Comparison of ENCODE assay signal across 8 cellular contexts in the genomic region with DNA sequence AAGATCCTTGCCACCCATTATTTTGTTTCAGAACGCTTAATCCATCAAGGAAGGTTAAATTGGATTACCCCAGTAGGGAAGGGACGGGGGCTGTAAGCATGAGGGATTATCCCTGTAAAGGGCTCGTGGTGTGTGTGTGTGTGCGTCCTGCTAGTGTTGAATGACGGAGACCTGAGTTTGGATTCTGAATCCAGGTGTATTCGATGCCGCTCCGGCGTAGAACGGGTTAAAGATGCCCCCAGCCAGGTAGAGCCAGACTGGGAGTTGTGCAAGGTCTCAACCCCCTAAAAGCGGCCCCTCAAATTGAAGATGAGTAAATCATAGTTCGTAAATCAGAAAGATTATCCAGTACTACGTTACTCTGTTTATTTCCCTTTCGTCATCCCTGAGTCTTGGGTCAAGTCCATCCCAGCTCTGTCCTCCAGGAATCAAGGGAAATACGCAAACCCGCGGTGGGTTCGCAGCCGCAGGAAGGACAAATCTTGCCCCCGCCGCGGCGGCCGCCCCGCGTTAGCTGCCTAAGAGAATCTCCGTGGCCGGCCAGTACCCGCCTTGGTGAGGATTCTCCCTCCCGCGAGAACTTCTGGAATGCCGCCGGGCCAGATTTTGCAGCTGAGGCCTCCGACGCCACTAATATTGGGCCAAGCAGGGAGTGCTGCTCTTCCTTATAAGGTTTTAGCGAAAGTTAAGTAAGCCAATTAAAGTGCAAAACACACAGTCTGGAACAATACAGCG. TPM values are rescaled to one million over a fixed set of nuclear protein-coding genes. Genes with fewer than 3 reads are reported as not detected.
DNase-seq lines count a peak whose midpoint lies in the region; ATAC-seq and TF ChIP-seq lines count a peak whose summit lies in the region.

No MANE protein-coding gene starts in this region.

- TF ChIP-seq CTCF in WI38 (IDR thresholded peaks at IDR 0.05; ENCODE audit: low read depth, low read length), result no peak
- no peak for TF ChIP-seq CTCF in mucosa of descending colon (IDR thresholded peaks at IDR 0.05)
- TF ChIP-seq CTCF in upper lobe of left lung (IDR thresholded peaks at IDR 0.05), result no peak

- peaks cover 53% of the 10 kb centered on the region for H3K79me2 ChIP-seq in Karpas-422 (ENCODE audit: low read length)

- H3K27ac ChIP-seq in Karpas-422 (ENCODE audit: low read length) (peak overlapping the region; percentile 47; the same call in 1 of the 2 replicates), upper lobe of left lung (peak overlapping the region; percentile 77 to 92 (median 88))

- H3K9me3 ChIP-seq in Karpas-422 (ENCODE audit: low read length) (no peaks in the 10 kb centered on the region), mucosa of descending colon (no peaks in the 10 kb centered on the region), upper lobe of left lung (no peaks in the 10 kb centered on the region)

- H3K27me3 ChIP-seq in Karpas-422 (ENCODE audit: low read length) (no peaks in the 10 kb centered on the region), upper lobe of left lung (no peaks in the 10 kb centered on the region)

- peak overlapping the region; percentile 86 for H3K9ac ChIP-seq in Karpas-422 (ENCODE audit: low read length)

- intact Hi-C loops in mucosa of descending colon (cut with DNase I, micrococcal nuclease), result no loop called here

- peaks cover 21% of the 10 kb centered on the region for H4K20me1 ChIP-seq in Karpas-422 (ENCODE audit: insufficient read depth, low read depth, low read length)

- peak overlapping the region; percentile 98 for H2AFZ ChIP-seq in Karpas-422 (ENCODE audit: low read length)

- H3K36me3 ChIP-seq in Karpas-422 (ENCODE audit: insufficient read depth, low read length) (peaks cover 4% of the 10 kb centered on the region; the same call in 1 of the 2 replicates), mucosa of descending colon (ENCODE audit: low read depth) (no peaks in the 10 kb centered on the region), upper lobe of left lung (no peaks in the 10 kb centered on the region)

- peak overlapping the region; percentile 91 for H3K4me2 ChIP-seq in Karpas-422 (ENCODE audit: low read depth, low read length, poor library complexity, severe bottlenecking)

- H3K4me3 ChIP-seq in Karpas-422 (ENCODE audit: low read length) (peak overlapping the region; percentile 82), WI38 (ENCODE audit: low read depth, low read length) (peak overlapping the region; percentile 81), mucosa of descending colon (peak overlapping the region; percentile 63), upper lobe of left lung (peak overlapping the region; percentile 85 to 93 (median 89))

- no peaks in the 10 kb centered on the region for H3K9me2 ChIP-seq in Karpas-422 (replicated peaks; ENCODE audit: insufficient read depth, low read length)

- WGBS in upper lobe of left lung, 2 donors, result 11 to 15% methylated on average over 37 of the region's 37 CpGs

- no peak for TF ChIP-seq EP300 in upper lobe of left lung (IDR thresholded peaks at IDR 0.05)

- ATAC-seq in GM21825 (IDR thresholded peaks at IDR 0.05; ENCODE audit: unreplicated experiment), result peak; percentile 4
- peak; percentile 78 for ATAC-seq in esophagus mucosa
- peak; percentile 52 for ATAC-seq in mucosa of descending colon
- peak; percentile 76 to 80 for ATAC-seq in upper lobe of left lung (ENCODE audit: low FRiP score in 2 of 2)

- DNase-seq in NCI-H1694 (lab: John Stamatoyannopoulos, UW), result peak; percentile 65
- no peak for DNase-seq in NCI-H1694 treated with DMSO at 0.1 percent for 48 hours (lab: John Stamatoyannopoulos, UW)
- no peak for DNase-seq in Karpas-422
- peak; percentile 70 to 82 (median 80) for DNase-seq in mucosa of descending colon
- peak; percentile 79 to 92 for DNase-seq in upper lobe of left lung

- no peak for TF ChIP-seq POLR2A in upper lobe of left lung (IDR thresholded peaks at IDR 0.05)

- H3K4me1 ChIP-seq in Karpas-422 (ENCODE audit: low read length) (peaks cover 42% of the 10 kb centered on the region), mucosa of descending colon (ENCODE audit: low read depth) (peaks cover 5% of the 10 kb centered on the region), upper lobe of left lung (peaks cover 8 to 31% (median 21%) of the 10 kb centered on the region in 4 donors)

RNA-seq across cellular contexts. Expression of gene MTAP, which starts 0.6 kb away (rescaled TPM):
- total RNA-seq in Karpas-422 (2014; rRNA removed; shearing (Covaris generic); ENCODE audit: low replicate concordance), result 29.2 and 38.7 TPM in 2 replicates
- 50.5 TPM for total RNA-seq in esophagus mucosa
- total RNA-seq in mucosa of descending colon, result 10 to 100 TPM; 28.6 to 42.7 (median 32.4) TPM
- 10 to 100 TPM; 10.5 to 35.0 (median 25.7) TPM for total RNA-seq in upper lobe of left lung

Comparison
In these comparisons a context has a peak if more than half of its experiments do, and no peak if none do; other contexts are left out.
1. DNase-seq: peak in NCI-H1694 (single experiment), mucosa of descending colon (3 of 3) and upper lobe of left lung (2 of 2); none in NCI-H1694 treated with DMSO at 0.1 percent for 48 hours (single experiment) and Karpas-422 (single experiment).
2. ATAC-seq: peak in every context shown above with its lines; median percentile 78 in esophagus mucosa; 78 in upper lobe of left lung; 52 in mucosa of descending colon; 4 in GM21825.
3. Peak in every context shown above with its lines, with median percentiles within 50 percentile points of each other: H3K4me3 ChIP-seq.